Comparison of ENCODE assay signal across 1 cellular context in genomic region chr5:115586525-115587146, GRCh38.
TF ChIP-seq lines count a peak whose summit lies in the region.

No MANE protein-coding gene starts in this region.

TF ChIP-seq in K562, 482 proteins besides CTCF, POLR2A, EP300 and RAD21:
- TF ChIP-seq NFE2L1 (tag; IDR thresholded peaks at IDR 0.05; ENCODE audit: borderline replicate concordance, low read depth) (no peak), ZNF79 (CRISPR knock-in tag; IDR thresholded peaks at IDR 0.05; ENCODE audit: low read depth) (no peak), RFX7 (CRISPR knock-in tag; IDR thresholded peaks at IDR 0.05) (no peak), RUNX1 (IDR thresholded peaks at IDR 0.05; ENCODE audit: low read depth) (no peak), ATF3 (IDR thresholded peaks at IDR 0.05) (no peak), ATF3 (CRISPR knock-in tag; conservative IDR thresholded peaks at IDR 0.05) (no peak), ARID2 (IDR thresholded peaks at IDR 0.05) (no peak), SRSF1 (IDR thresholded peaks at IDR 0.05; ENCODE audit: low read depth, low read length) (no peak), BACH1 (tag; IDR thresholded peaks at IDR 0.05) (no peak), ZNF280A (IDR thresholded peaks at IDR 0.05; ENCODE audit: low read depth, partially characterized antibody) (no peak), ARID3A (IDR thresholded peaks at IDR 0.05; ENCODE audit: borderline replicate concordance, low read depth, low read length) (0 out of 2 replicates have a peak, but pooled peaks have one; percentile 35), POLR2AphosphoS2 (IDR thresholded peaks at IDR 0.05; ENCODE audit: low read length) (no peak), RAD51 (IDR thresholded peaks at IDR 0.05; ENCODE audit: borderline replicate concordance, low read depth) (no peak), RBBP5 (IDR thresholded peaks at IDR 0.05; ENCODE audit: borderline replicate concordance, insufficient read depth, low read length, poor library complexity, severe bottlenecking) (no peak), GATAD2A (IDR thresholded peaks at IDR 0.05) (no peak), PATZ1 (CRISPR knock-in tag; IDR thresholded peaks at IDR 0.05; ENCODE audit: borderline replicate concordance) (no peak), ZSCAN29 (IDR thresholded peaks at IDR 0.05) (no peak), ARID4B (CRISPR knock-in tag; IDR thresholded peaks at IDR 0.05) (no peak), ZNF699 (CRISPR knock-in tag; IDR thresholded peaks at IDR 0.05; ENCODE audit: insufficient replicate concordance) (no peak), TFAP4 (CRISPR knock-in tag; IDR thresholded peaks at IDR 0.05; ENCODE audit: borderline replicate concordance) (no peak), HINFP (tag; conservative IDR thresholded peaks at IDR 0.05; ENCODE audit: low read depth) (no peak), HDAC8 (tag; IDR thresholded peaks at IDR 0.05) (no peak), DEAF1 (CRISPR knock-in tag; IDR thresholded peaks at IDR 0.05) (peak; percentile 42), MCM2 (IDR thresholded peaks at IDR 0.05; ENCODE audit: low read depth) (no peak), SMC3 (conservative IDR thresholded peaks at IDR 0.05; ENCODE audit: insufficient read depth, low read depth, low read length) (0 out of 2 replicates have a peak, but pooled peaks have one; percentile 12), PML (IDR thresholded peaks at IDR 0.05; ENCODE audit: low read length) (no peak), NFIX (CRISPR knock-in tag; IDR thresholded peaks at IDR 0.05; ENCODE audit: low read depth) (no peak)
TF ChIP-seq in K562: peak in this region for 3.
